Comparison of ENCODE assay signal across 25 cellular contexts in genomic region chr13:44447783-44448182, GRCh38.
"Had no signal": no experiment of that assay in that cellular context is flagged by ENCODE, and none has a peak within 500 bp of the region (broad histone marks: within the 10 kb centered on the region; RNA-seq: fewer than 3 reads in every experiment).

No MANE protein-coding gene starts in this region.

- H3K4me2 ChIP-seq: neural progenitor cell had no signal

- H3K9me3 ChIP-seq: left ventricle myocardium inferior, neutrophil, right atrium auricular region, stomach, suprapubic skin, thoracic aorta, tibial artery, upper lobe of right lung had no signal

- H3K27me3 ChIP-seq: neural progenitor cell, neutrophil, right atrium auricular region, stomach, suprapubic skin, tibial artery, upper lobe of right lung had no signal

- H3K4me3 ChIP-seq: left ventricle myocardium inferior, lung, neural progenitor cell, right atrium auricular region, skin epidermis, stomach, suprapubic skin, thoracic aorta, tibial artery, upper lobe of right lung had no signal

- DNase-seq: left ventricle myocardium inferior; mesendoderm; naive B cell; natural killer cell; nephron progenitor cell; occipital lobe; stimulated activated CD4-positive, alpha-beta T cell treated with anti-CD3 and anti-CD28 coated beads, Interleukin-12 subunit alpha, Interleukin-12 subunit beta, amount 100 ng/mL, for 4 hours; stimulated activated CD4-positive, alpha-beta T cell treated with anti-CD3 and anti-CD28 coated beads, Interleukin-15, amount 100 ng/mL, for 24 hours; stimulated activated CD4-positive, alpha-beta T cell treated with anti-CD3 and anti-CD28 coated beads, Interleukin-2, amount 100 ng/mL, for 24 hours; stimulated activated CD4-positive, alpha-beta T cell treated with anti-CD3 and anti-CD28 coated beads, Interleukin-4, amount 100 ng/mL, for 1 hour; stimulated activated naive B cell treated with anti-CD40 and anti-IgM and Interleukin-4, amounts not matched to agents 10 μg/mL and 1 μg/mL and 100 μg/mL, for 72 hours; stimulated activated naive CD8-positive, alpha-beta T cell treated with anti-CD3 and anti-CD28 coated beads, Interleukin-15, Interleukin-2, amounts not matched to agents 100 U/mL and 50 U/mL, for 24 hours; stomach; tibial artery; trophoblast cell; upper lobe of right lung had no signal

- H3K4me1 ChIP-seq: neural progenitor cell, parathyroid adenoma, right atrium auricular region, suprapubic skin, upper lobe of right lung had no signal

- H3K79me2 ChIP-seq: parathyroid adenoma had no signal

- H3K9ac ChIP-seq: neural progenitor cell, parathyroid adenoma had no signal

- H2AFZ ChIP-seq: neural progenitor cell, parathyroid adenoma had no signal

- ATAC-seq: natural killer cell; sciatic nerve; stimulated activated naive B cell treated with anti-CD40 and anti-IgM and Interleukin-4, amounts not matched to agents 10 μg/mL and 1 μg/mL and 100 μg/mL, for 72 hours; stimulated activated naive CD8-positive, alpha-beta T cell treated with anti-CD3 and anti-CD28 coated beads, Interleukin-15, Interleukin-2, amounts not matched to agents 100 U/mL and 50 U/mL, for 24 hours; upper lobe of right lung had no signal

- H3K36me3 ChIP-seq: left ventricle myocardium inferior, neural progenitor cell, neutrophil, right atrium auricular region, stomach, suprapubic skin, thoracic aorta, tibial artery, upper lobe of right lung had no signal

- H3K27ac ChIP-seq: left ventricle myocardium inferior, neural progenitor cell, neutrophil, parathyroid adenoma, right atrium auricular region, skin epidermis, stomach, suprapubic skin, thoracic aorta, upper lobe of right lung had no signal
